8 cellular contexts compared by ENCODE assay signal in the genomic region with DNA sequence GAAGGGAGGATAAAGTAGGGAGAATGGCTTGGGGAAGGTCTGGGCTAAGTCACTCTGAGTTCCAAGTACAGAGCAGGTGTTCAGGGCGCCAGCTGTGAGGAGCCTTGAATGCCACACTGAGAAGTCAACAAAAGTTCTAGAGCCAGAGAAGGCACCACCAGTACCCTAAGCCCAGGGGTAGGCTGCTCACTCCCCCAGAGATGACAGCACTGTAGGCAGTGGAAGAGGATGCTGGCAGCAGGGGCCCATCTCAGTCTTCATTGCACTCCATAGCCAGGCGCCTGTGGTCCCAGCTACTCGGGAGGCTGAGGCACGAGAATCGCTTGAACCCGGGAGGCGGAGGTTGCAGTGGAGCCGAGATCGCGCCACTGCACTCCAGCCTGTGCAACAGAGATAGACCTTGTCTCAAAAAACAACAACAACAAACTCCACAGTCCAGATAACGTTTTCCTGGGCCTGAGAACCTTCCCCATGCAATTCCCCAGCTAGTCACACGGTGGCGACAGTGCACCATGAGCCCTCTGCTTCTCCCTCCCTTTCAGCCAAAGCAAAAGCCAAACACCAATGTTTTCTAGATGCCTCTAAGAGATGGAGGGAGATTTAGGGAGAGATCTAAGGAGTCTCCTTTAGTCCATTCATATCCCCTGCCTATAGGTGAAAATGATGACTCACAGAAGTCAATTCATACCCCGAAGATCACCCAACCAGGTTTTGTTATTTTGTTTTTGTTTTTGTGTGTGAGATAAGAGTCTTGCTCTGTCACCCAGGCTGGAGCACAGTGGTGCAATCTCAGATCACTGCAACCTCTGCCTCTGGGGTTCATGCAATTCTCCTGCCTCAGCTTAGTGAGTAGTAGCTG. TPM values are rescaled to one million over a fixed set of nuclear protein-coding genes. Genes with fewer than 3 reads are reported as not detected.
DNase-seq lines count a peak whose midpoint lies in the region; ATAC-seq, FAIRE-seq and TF ChIP-seq lines count a peak whose summit lies in the region.

No MANE protein-coding gene starts in this region.

- H3K9me3 ChIP-seq in OCI-LY3 (ENCODE audit: insufficient read depth, low read length): no peaks in the 10 kb centered on the region

- no peak overlapping the region for H3K4me3 Mint-ChIP-seq in naive B cell

- H3K27me3 ChIP-seq in HL-60 (ENCODE audit: insufficient read depth, poor library complexity, severe bottlenecking) (no peaks in the 10 kb centered on the region), OCI-LY3 (ENCODE audit: low read depth, low read length) (no peaks in the 10 kb centered on the region)

- no peaks in the 10 kb centered on the region for H4K20me1 ChIP-seq in OCI-LY3 (ENCODE audit: insufficient read depth, low read length)

- peak; percentile 88 for FAIRE-seq in G401.6 (lab: Jason Lieb, UNC)

- H3K27ac ChIP-seq in HL-60 (replicated peaks): no peak overlapping the region
- no peak overlapping the region for H3K27ac ChIP-seq in OCI-LY3 (ENCODE audit: low read length)

- H3K4me2 ChIP-seq in OCI-LY3 (ENCODE audit: low read length): peak overlapping the region; percentile 40

- no peaks in the 10 kb centered on the region for H3K36me3 Mint-ChIP-seq in naive B cell

- H3K27ac Mint-ChIP-seq in naive B cell: peak overlapping the region in 1 of 6 donors; percentile 12

- peak; percentile 100 for TF ChIP-seq CTCF in HL-60 (IDR thresholded peaks at IDR 0.05; ENCODE audit: insufficient read depth, low read length)
- TF ChIP-seq CTCF in OCI-LY3 (IDR thresholded peaks at IDR 0.05; ENCODE audit: low read depth, low read length): peak; percentile 97
- peak; percentile 99 for TF ChIP-seq CTCF in epithelial cell of esophagus (IDR thresholded peaks at IDR 0.05; ENCODE audit: insufficient read depth, low read depth, low read length, missing control alignments)

- H2AFZ ChIP-seq in OCI-LY3 (ENCODE audit: low read depth, low read length): peak overlapping the region; percentile 76; the same call in 1 of the 2 replicates

- H3K79me2 ChIP-seq in OCI-LY3 (ENCODE audit: low read length): no peaks in the 10 kb centered on the region

- H3K4me1 Mint-ChIP-seq in naive B cell: peaks cover 11 to 24% (median 15%) of the 10 kb centered on the region in 3 donors

- peak; percentile 37 to 50 for ATAC-seq in naive B cell (ENCODE audit: low read depth in 2 of 2)
- ATAC-seq in HG03108 (IDR thresholded peaks at IDR 0.05; ENCODE audit: unreplicated experiment): no peak

- peaks cover 0 to 6% (median 0%) of the 10 kb centered on the region in 3 donors for H3K27me3 Mint-ChIP-seq in naive B cell

- no peaks in the 10 kb centered on the region for H3K36me3 ChIP-seq in OCI-LY3 (replicated peaks; ENCODE audit: low read depth, low read length)

- H3K4me3 ChIP-seq in HL-60 (replicated peaks; ENCODE audit: insufficient read depth, low read length) (no peak overlapping the region), OCI-LY3 (ENCODE audit: low read length) (no peak overlapping the region), epithelial cell of esophagus (ENCODE audit: low read length) (no peak overlapping the region)

- H3K9me3 Mint-ChIP-seq in naive B cell: no peaks in the 10 kb centered on the region

- no peak overlapping the region for H3K9ac ChIP-seq in OCI-LY3 (ENCODE audit: low read length)

- DNase-seq in HL-60 (ENCODE audit: low read depth in 1 of 2, low spot score in 1 of 2): peak; percentile 29 to 72
- peak; percentile 69 for DNase-seq in activated T-cell treated with anti-CD3 and anti-CD28 coated beads for 24 hours (ENCODE audit: low read depth)
- peak; percentile 69 for DNase-seq in epithelial cell of esophagus (ENCODE audit: low read depth)
- peak; percentile 68 for DNase-seq in naive B cell
- DNase-seq in stimulated activated CD8-positive, alpha-beta memory T cell treated with anti-CD3 and anti-CD28 coated beads, Interleukin-7, amount 100 ng/mL, for 4 hours (ENCODE audit: low read depth in 2 of 2): peak; percentile 54 to 55

- H3K4me1 ChIP-seq in OCI-LY3 (ENCODE audit: low read length): 0 out of 2 replicates have a peak, but pooled peaks cover 4% of the 10 kb centered on the region

RNA-seq across cellular contexts. Expression of a gene that starts 19.8 kb away (rescaled TPM):
- polyA plus RNA-seq in naive B cell (ENCODE audit: low read depth in 6 of 6): 10 to 100 TPM; 32.4 to 87.7 (median 46.1) TPM

RNA-seq across cellular contexts. Expression of a gene that starts 27.1 kb away (rescaled TPM):
- under 1 TPM in 2 of 6 donors, not detected in 4; 0.39 to 0.58 TPM for polyA plus RNA-seq in naive B cell (ENCODE audit: low read depth in 6 of 6)
